In genomic region chr10:124669824-124670654, GRCh38 we compare ENCODE assay signal across 12 cellular contexts.
DNase-seq lines count a peak whose midpoint lies in the region; ATAC-seq and TF ChIP-seq lines count a peak whose summit lies in the region.
"Had no signal": no experiment of that assay in that cellular context is flagged by ENCODE, and none has a peak within 500 bp of the region (broad histone marks: within the 10 kb centered on the region; RNA-seq: fewer than 3 reads in every experiment).

No MANE protein-coding gene starts in this region.

- H3K36me3 ChIP-seq in CD8-positive, alpha-beta memory T cell (ENCODE audit: insufficient read depth, low read length) = peaks cover 10% of the 10 kb centered on the region
- H3K36me3 ChIP-seq in psoas muscle (ENCODE audit: insufficient read depth in 1 of 2, low read depth in 1 of 2) = no peaks in the 10 kb centered on the region
- H3K36me3 ChIP-seq: cardiac muscle cell had no signal

- intact Hi-C loops in activated CD4-positive, alpha-beta memory T cell treated with anti-CD3 and anti-CD28 coated beads for 36 hours (cut with micrococcal nuclease) = loop anchor here (2.0 kb wide), 1 partner anchor 21 kb away; no protein-coding TSS in a partner anchor
- intact Hi-C loops in right cardiac atrium (cut with DNase I) (no loop called here), psoas muscle (cut with DNase I) (loop anchor here in 1 of 2 donors (1.0 kb wide), 1 partner anchor 17 kb away; no protein-coding TSS in a partner anchor)

- TF ChIP-seq CTCF in psoas muscle (IDR thresholded peaks at IDR 0.05) = no peak

- DNase-seq in CD8-positive, alpha-beta memory T cell = no peak
- DNase-seq in activated CD4-positive, alpha-beta memory T cell treated with anti-CD3 and anti-CD28 coated beads for 36 hours = no peak
- DNase-seq in right cardiac atrium = peak; percentile 31 to 58 (median 53)
- peak in 1 of 2 donors; percentile 22 for DNase-seq in psoas muscle
- DNase-seq in activated CD4-positive, alpha-beta T cell treated with anti-CD3 and anti-CD28 coated beads for 1 hour = no peak
- DNase-seq: NCI-H2171; NK-92 treated with Interleukin-12 subunit alpha and Interleukin-12 subunit beta, amount 100 ng/mL, for 24 hours; SIG-M5 had no signal

- H3K36me3 Mint-ChIP-seq in CD8-positive, alpha-beta memory T cell = peaks cover 0 to 61% (median 8%) of the 10 kb centered on the region in 3 donors
- H3K36me3 Mint-ChIP-seq in activated CD4-positive, alpha-beta memory T cell treated with anti-CD3 and anti-CD28 coated beads for 36 hours = no peaks in the 10 kb centered on the region

- H3K27ac Mint-ChIP-seq in CD8-positive, alpha-beta memory T cell = peak overlapping the region; percentile 76 to 97 (median 92)
- peak overlapping the region; percentile 83 for H3K27ac Mint-ChIP-seq in activated CD4-positive, alpha-beta memory T cell treated with anti-CD3 and anti-CD28 coated beads for 36 hours

- POLR2A ChIA-PET in CD8-positive, alpha-beta memory T cell (lab: Charles Lee) = interaction anchor here (0.6 kb wide), 1 partner anchor 66 kb away, joined by 4 read pairs; no protein-coding TSS in a partner anchor
- POLR2A ChIA-PET in activated CD4-positive, alpha-beta memory T cell treated with anti-CD3 and anti-CD28 coated beads for 36 hours (lab: Charles Lee) = interaction anchor here (1.5 kb wide), 1 partner anchor 24 kb away, joined by 7 read pairs; no protein-coding TSS in a partner anchor

- no peak overlapping the region for H3K27ac ChIP-seq in CD8-positive, alpha-beta memory T cell (ENCODE audit: low read depth, low read length)
- peak overlapping the region; percentile 50 for H3K27ac ChIP-seq in right cardiac atrium (ENCODE audit: low read length)
- peak overlapping the region; percentile 13 for H3K27ac ChIP-seq in psoas muscle
- H3K27ac ChIP-seq: cardiac muscle cell had no signal

- no peaks in the 10 kb centered on the region for H3K27me3 Mint-ChIP-seq in CD8-positive, alpha-beta memory T cell
- no peaks in the 10 kb centered on the region for H3K27me3 Mint-ChIP-seq in activated CD4-positive, alpha-beta memory T cell treated with anti-CD3 and anti-CD28 coated beads for 36 hours

- H3K4me3 Mint-ChIP-seq in CD8-positive, alpha-beta memory T cell = peak overlapping the region in 5 of 7 donors; percentile 55 to 83 (median 66)
- no peak overlapping the region for H3K4me3 Mint-ChIP-seq in activated CD4-positive, alpha-beta memory T cell treated with anti-CD3 and anti-CD28 coated beads for 36 hours

- CTCF ChIA-PET in CD8-positive, alpha-beta memory T cell (lab: Charles Lee) = interaction anchor here (1.0 to 4.0 kb wide), 6 partner anchors 12 to 58 kb away, joined by 3 to 19 read pairs (median 8); no protein-coding TSS in a partner anchor
- CTCF ChIA-PET in activated CD4-positive, alpha-beta memory T cell treated with anti-CD3 and anti-CD28 coated beads for 36 hours (lab: Charles Lee) = interaction anchor here (1.2 to 2.1 kb wide), 6 partner anchors 10 to 73 kb away, joined by 3 to 10 read pairs (median 8); no protein-coding TSS in a partner anchor

- H3K4me3 ChIP-seq in CD8-positive, alpha-beta memory T cell (ENCODE audit: low read length) = no peak overlapping the region
- H3K4me3 ChIP-seq in right cardiac atrium (ENCODE audit: low read length) (no peak overlapping the region), psoas muscle (no peak overlapping the region)
- H3K4me3 ChIP-seq: cardiac muscle cell had no signal

- H3K4me1 ChIP-seq in CD8-positive, alpha-beta memory T cell (ENCODE audit: insufficient read depth, low read length) = peaks cover 89% of the 10 kb centered on the region
- H3K4me1 ChIP-seq in right cardiac atrium (ENCODE audit: control insufficient read depth, insufficient read depth, low read length) = peaks cover 62% of the 10 kb centered on the region
- peaks cover 79% of the 10 kb centered on the region for H3K4me1 ChIP-seq in psoas muscle

- H3K4me1 Mint-ChIP-seq in CD8-positive, alpha-beta memory T cell = peaks cover 77 to 98% (median 90%) of the 10 kb centered on the region in 3 donors
- H3K4me1 Mint-ChIP-seq in activated CD4-positive, alpha-beta memory T cell treated with anti-CD3 and anti-CD28 coated beads for 36 hours (ENCODE audit: low read depth) = peaks cover 79% of the 10 kb centered on the region

- no peaks in the 10 kb centered on the region for H3K9me3 ChIP-seq in CD8-positive, alpha-beta memory T cell (ENCODE audit: low read length)
- no peaks in the 10 kb centered on the region for H3K9me3 ChIP-seq in right cardiac atrium (ENCODE audit: control insufficient read depth, low read length)
- no peaks in the 10 kb centered on the region for H3K9me3 ChIP-seq in psoas muscle

- no peaks in the 10 kb centered on the region for H3K9me3 Mint-ChIP-seq in CD8-positive, alpha-beta memory T cell
- no peaks in the 10 kb centered on the region for H3K9me3 Mint-ChIP-seq in activated CD4-positive, alpha-beta memory T cell treated with anti-CD3 and anti-CD28 coated beads for 36 hours

- ATAC-seq in right cardiac atrium (peak; percentile 6 to 22), psoas muscle (no peak), GM19455 (IDR thresholded peaks at IDR 0.05; ENCODE audit: unreplicated experiment) (no peak), GM19397 (IDR thresholded peaks at IDR 0.05; ENCODE audit: unreplicated experiment) (no peak), GM18498 (IDR thresholded peaks at IDR 0.05; ENCODE audit: unreplicated experiment) (no peak)

- H3K27me3 ChIP-seq in CD8-positive, alpha-beta memory T cell (ENCODE audit: insufficient read depth, low read length, poor library complexity, severe bottlenecking) = no peaks in the 10 kb centered on the region
- no peaks in the 10 kb centered on the region for H3K27me3 ChIP-seq in right cardiac atrium (ENCODE audit: control insufficient read depth, insufficient read depth)
- H3K27me3 ChIP-seq in psoas muscle (ENCODE audit: insufficient read depth in 3 of 3, low read length in 2 of 3) = no peaks in the 10 kb centered on the region
- H3K27me3 ChIP-seq: cardiac muscle cell had no signal

- WGBS in right cardiac atrium = 80% methylated on average over 23 of the region's 23 CpGs
- WGBS in psoas muscle, 3 donors = 79 to 87% (median 86%) methylated on average over 23 of the region's 23 CpGs

Comparison
In these comparisons a context has a peak if more than half of its experiments do, and no peak if none do; other contexts are left out.
1. DNase-seq: peak in right cardiac atrium (3 of 3); none in CD8-positive, alpha-beta memory T cell (0 of 5), activated CD4-positive, alpha-beta memory T cell treated with anti-CD3 and anti-CD28 coated beads for 36 hours (single experiment) and activated CD4-positive, alpha-beta T cell treated with anti-CD3 and anti-CD28 coated beads for 1 hour (single experiment).
2. ATAC-seq: peak in right cardiac atrium (2 of 2); none in psoas muscle (0 of 4), GM19455 (single experiment), GM19397 (single experiment) and GM18498 (single experiment).